In genomic region chr1:27561126-27561899, GRCh38 we compare ENCODE assay signal across 9 cellular contexts. TPM values are rescaled to one million over a fixed set of nuclear protein-coding genes. Genes with fewer than 3 reads are reported as not detected.
DNase-seq lines count a peak whose midpoint lies in the region; ATAC-seq and TF ChIP-seq lines count a peak whose summit lies in the region.
"Had no signal": no experiment of that assay in that cellular context is flagged by ENCODE, and none has a peak within 500 bp of the region (broad histone marks: within the 10 kb centered on the region; RNA-seq: fewer than 3 reads in every experiment).

No MANE protein-coding gene starts in this region.

- H3K4me1 Mint-ChIP-seq in activated CD4-positive, alpha-beta T cell treated with anti-CD3 and anti-CD28 coated beads, Interleukin-2, amount 10 ng/mL, durations not matched to agents 7 days and 5 days: peaks cover 30% of the 10 kb centered on the region
- H3K4me1 Mint-ChIP-seq in activated CD4-positive, alpha-beta T cell treated with anti-CD3 and anti-CD28 coated beads for 36 hours: peaks cover 16% of the 10 kb centered on the region

- TF ChIP-seq CTCF in esophagus muscularis mucosa (IDR thresholded peaks at IDR 0.05) (no peak), transverse colon (IDR thresholded peaks at IDR 0.05) (no peak)

- no peak for ATAC-seq in activated CD4-positive, alpha-beta T cell treated with anti-CD3 and anti-CD28 coated beads for 36 hours
- ATAC-seq in HG03097 (IDR thresholded peaks at IDR 0.05; ENCODE audit: low FRiP score, unreplicated experiment): no peak

- H3K27ac ChIP-seq in esophagus muscularis mucosa (replicated peaks in 1 of 4): peak overlapping the region; percentile 79 to 98 (median 94)
- peak overlapping the region; percentile 69 to 95 (median 92) for H3K27ac ChIP-seq in transverse colon

- H3K27me3 ChIP-seq in esophagus muscularis mucosa (no peaks in the 10 kb centered on the region), mucosa of stomach (ENCODE audit: control insufficient read depth, insufficient read depth, low read length) (no peaks in the 10 kb centered on the region), transverse colon (no peaks in the 10 kb centered on the region)

- peak overlapping the region; percentile 37 for H3K9ac ChIP-seq in mucosa of stomach (ENCODE audit: low read length)

- TF ChIP-seq EP300 in esophagus muscularis mucosa (IDR thresholded peaks at IDR 0.05): no peak
- no peak for TF ChIP-seq EP300 in transverse colon (IDR thresholded peaks at IDR 0.05; ENCODE audit: low read depth)

- TF ChIP-seq POLR2A in esophagus muscularis mucosa (IDR thresholded peaks at IDR 0.05; ENCODE audit: low read depth): no peak
- TF ChIP-seq POLR2A in transverse colon (IDR thresholded peaks at IDR 0.05): no peak

- H3K27ac Mint-ChIP-seq in activated CD4-positive, alpha-beta T cell treated with anti-CD3 and anti-CD28 coated beads, Interleukin-2, amount 10 ng/mL, durations not matched to agents 7 days and 5 days: peak overlapping the region; percentile 16
- H3K27ac Mint-ChIP-seq in activated CD4-positive, alpha-beta T cell treated with anti-CD3 and anti-CD28 coated beads for 36 hours: no peak overlapping the region
- H3K27ac Mint-ChIP-seq: activated naive CD4-positive, alpha-beta T cell treated with anti-CD3 and anti-CD28 coated beads for 36 hours had no signal

- H3K9me3 ChIP-seq in esophagus muscularis mucosa (no peaks in the 10 kb centered on the region), mucosa of stomach (ENCODE audit: control insufficient read depth, low read length) (no peaks in the 10 kb centered on the region), transverse colon (no peaks in the 10 kb centered on the region)

- H3K4me3 ChIP-seq in esophagus muscularis mucosa (peak overlapping the region; percentile 7 to 31 (median 18)), mucosa of stomach (ENCODE audit: low read length) (no peak overlapping the region), transverse colon (no peak overlapping the region)

- no peak overlapping the region for H3K4me3 Mint-ChIP-seq in activated CD4-positive, alpha-beta T cell treated with anti-CD3 and anti-CD28 coated beads, Interleukin-2, amount 10 ng/mL, durations not matched to agents 7 days and 5 days
- H3K4me3 Mint-ChIP-seq in activated CD4-positive, alpha-beta T cell treated with anti-CD3 and anti-CD28 coated beads for 36 hours: no peak overlapping the region
- H3K4me3 Mint-ChIP-seq: activated naive CD4-positive, alpha-beta T cell treated with anti-CD3 and anti-CD28 coated beads for 36 hours had no signal

- H3K36me3 ChIP-seq in esophagus muscularis mucosa (peaks cover 6 to 14% (median 12%) of the 10 kb centered on the region in 4 donors), mucosa of stomach (ENCODE audit: control insufficient read depth, insufficient read depth, low read length) (no peaks in the 10 kb centered on the region), transverse colon (no peaks in the 10 kb centered on the region)

- peaks cover 5% of the 10 kb centered on the region for H3K36me3 Mint-ChIP-seq in activated CD4-positive, alpha-beta T cell treated with anti-CD3 and anti-CD28 coated beads, Interleukin-2, amount 10 ng/mL, durations not matched to agents 7 days and 5 days (ENCODE audit: low read depth)
- no peaks in the 10 kb centered on the region for H3K36me3 Mint-ChIP-seq in activated CD4-positive, alpha-beta T cell treated with anti-CD3 and anti-CD28 coated beads for 36 hours (ENCODE audit: low read depth)

- H3K4me1 ChIP-seq in esophagus muscularis mucosa (peaks cover 91 to 99% (median 97%) of the 10 kb centered on the region in 4 donors), mucosa of stomach (ENCODE audit: control insufficient read depth, insufficient read depth, low read length) (peaks cover 90% of the 10 kb centered on the region), transverse colon (peaks cover 75 to 82% (median 79%) of the 10 kb centered on the region in 4 donors)

- POLR2A ChIA-PET in activated CD4-positive, alpha-beta T cell treated with anti-CD3 and anti-CD28 coated beads, Interleukin-2, amount 10 ng/mL, durations not matched to agents 7 days and 5 days (lab: Charles Lee): no interaction called here
- POLR2A ChIA-PET in activated CD4-positive, alpha-beta T cell treated with anti-CD3 and anti-CD28 coated beads for 36 hours (lab: Charles Lee): no interaction called here

- no peak for DNase-seq in activated CD4-positive, alpha-beta T cell treated with anti-CD3 and anti-CD28 coated beads, Interleukin-2, amount 10 ng/mL, durations not matched to agents 7 days and 5 days
- no peak for DNase-seq in activated CD4-positive, alpha-beta T cell treated with anti-CD3 and anti-CD28 coated beads for 36 hours
- DNase-seq in esophagus muscularis mucosa (ENCODE audit: extremely low spot score) (no peak), transverse colon (no peak), MV-4-11 (lab: John Stamatoyannopoulos, UW) (no peak), NCI-H2227 treated with DMSO at 0.1 percent for 48 hours (lab: John Stamatoyannopoulos, UW) (no peak)
- DNase-seq: activated naive CD4-positive, alpha-beta T cell treated with anti-CD3 and anti-CD28 coated beads for 36 hours had no signal

- CTCF ChIA-PET in activated CD4-positive, alpha-beta T cell treated with anti-CD3 and anti-CD28 coated beads, Interleukin-2, amount 10 ng/mL, durations not matched to agents 7 days and 5 days (lab: Charles Lee): interaction anchor here (1.0 to 1.4 kb wide), 4 partner anchors 14 to 108 kb away, joined by 3 read pairs; no protein-coding TSS in a partner anchor
- CTCF ChIA-PET in activated CD4-positive, alpha-beta T cell treated with anti-CD3 and anti-CD28 coated beads for 36 hours (lab: Charles Lee): interaction anchor here (1.0 kb wide), 1 partner anchor 450 kb away, joined by 3 read pairs; no protein-coding TSS in a partner anchor

- in situ Hi-C loops in transverse colon (cut with MboI; ENCODE audit: low pct_ligation_motif_present in 1 of 4, low pct_unique_long_range_greater_than_20kb in 1 of 4, low sequenced_read_pairs in 3 of 4): no loop called here

- 22% methylated on average over 8 of the region's 9 CpGs for WGBS in esophagus muscularis mucosa
- 30 to 58% methylated on average over 3 to 9 of the region's 9 CpGs for WGBS in transverse colon (ENCODE audit: low coverage in 1 of 2), 2 donors

- no peaks in the 10 kb centered on the region for H3K9me3 Mint-ChIP-seq in activated CD4-positive, alpha-beta T cell treated with anti-CD3 and anti-CD28 coated beads, Interleukin-2, amount 10 ng/mL, durations not matched to agents 7 days and 5 days
- no peaks in the 10 kb centered on the region for H3K9me3 Mint-ChIP-seq in activated CD4-positive, alpha-beta T cell treated with anti-CD3 and anti-CD28 coated beads for 36 hours (ENCODE audit: low read depth)
- H3K9me3 Mint-ChIP-seq: activated naive CD4-positive, alpha-beta T cell treated with anti-CD3 and anti-CD28 coated beads for 36 hours had no signal

- intact Hi-C loops in activated CD4-positive, alpha-beta T cell treated with anti-CD3 and anti-CD28 coated beads for 36 hours (cut with DNase I, micrococcal nuclease): no loop called here
- intact Hi-C loops in esophagus muscularis mucosa (cut with DNase I): no loop called here
- intact Hi-C loops in transverse colon (cut with DNase I; ENCODE audit: low total_unique reads): no loop called here

- H3K27me3 Mint-ChIP-seq in activated CD4-positive, alpha-beta T cell treated with anti-CD3 and anti-CD28 coated beads, Interleukin-2, amount 10 ng/mL, durations not matched to agents 7 days and 5 days: no peaks in the 10 kb centered on the region
- no peaks in the 10 kb centered on the region for H3K27me3 Mint-ChIP-seq in activated CD4-positive, alpha-beta T cell treated with anti-CD3 and anti-CD28 coated beads for 36 hours

RNA-seq across cellular contexts. Expression of gene AHDC1, which starts 42.6 kb away (rescaled TPM):
- total RNA-seq in activated CD4-positive, alpha-beta T cell treated with anti-CD3 and anti-CD28 coated beads, Interleukin-2, amount 10 ng/mL, durations not matched to agents 7 days and 5 days: 10 to 100 TPM; 15.3 to 19.3 TPM
- 10 to 100 TPM; 10.3 to 12.1 TPM for total RNA-seq in activated CD4-positive, alpha-beta T cell treated with anti-CD3 and anti-CD28 coated beads for 36 hours
- total RNA-seq in esophagus muscularis mucosa (10 to 100 TPM; 14.7 to 54.3 (median 35.4) TPM), transverse colon (10 to 100 TPM; 11.7 to 34.4 (median 21.3) TPM)

Comparison
In these comparisons a context has a peak if more than half of its experiments do, and no peak if none do; other contexts are left out.
1. H3K4me3 ChIP-seq: peak in esophagus muscularis mucosa (4 of 4); none in mucosa of stomach (single experiment) and transverse colon (0 of 4).